1 cellular context compared by ENCODE assay signal in the genomic region with DNA sequence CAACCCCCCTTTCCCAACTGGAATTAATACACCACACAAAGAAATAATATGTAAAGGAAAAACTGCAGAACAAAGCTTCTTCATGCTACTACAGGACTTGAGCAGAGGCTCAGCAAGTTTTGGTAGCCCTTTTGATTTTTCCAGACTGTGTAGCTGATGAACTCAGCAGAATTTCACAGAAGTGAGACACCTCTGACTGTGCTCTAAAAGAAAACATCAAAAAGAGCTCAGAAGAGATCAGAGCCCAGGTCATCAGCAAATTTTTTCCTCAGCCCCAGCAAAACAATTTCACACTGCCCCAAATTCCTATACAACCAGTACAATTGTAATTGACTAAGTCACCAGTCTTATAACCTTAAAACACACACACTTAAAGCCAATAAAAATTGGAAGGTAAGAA.
TF ChIP-seq lines count a peak whose summit lies in the region.

No MANE protein-coding gene starts in this region.

TF ChIP-seq in SK-N-SH, 30 proteins besides CTCF, POLR2A, EP300 and RAD21 (continued from another document):
- TF ChIP-seq, protein P1, sequence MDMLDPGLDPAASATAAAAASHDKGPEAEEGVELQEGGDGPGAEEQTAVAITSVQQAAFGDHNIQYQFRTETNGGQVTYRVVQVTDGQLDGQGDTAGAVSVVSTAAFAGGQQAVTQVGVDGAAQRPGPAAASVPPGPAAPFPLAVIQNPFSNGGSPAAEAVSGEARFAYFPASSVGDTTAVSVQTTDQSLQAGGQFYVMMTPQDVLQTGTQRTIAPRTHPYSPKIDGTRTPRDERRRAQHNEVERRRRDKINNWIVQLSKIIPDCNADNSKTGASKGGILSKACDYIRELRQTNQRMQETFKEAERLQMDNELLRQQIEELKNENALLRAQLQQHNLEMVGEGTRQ (IDR thresholded peaks at IDR 0.05; ENCODE audit: borderline replicate concordance, low read depth, low read length): no peak
TF ChIP-seq in SK-N-SH: peak in this region for 0.
